Comparison of ENCODE assay signal across 10 cellular contexts in the genomic region with DNA sequence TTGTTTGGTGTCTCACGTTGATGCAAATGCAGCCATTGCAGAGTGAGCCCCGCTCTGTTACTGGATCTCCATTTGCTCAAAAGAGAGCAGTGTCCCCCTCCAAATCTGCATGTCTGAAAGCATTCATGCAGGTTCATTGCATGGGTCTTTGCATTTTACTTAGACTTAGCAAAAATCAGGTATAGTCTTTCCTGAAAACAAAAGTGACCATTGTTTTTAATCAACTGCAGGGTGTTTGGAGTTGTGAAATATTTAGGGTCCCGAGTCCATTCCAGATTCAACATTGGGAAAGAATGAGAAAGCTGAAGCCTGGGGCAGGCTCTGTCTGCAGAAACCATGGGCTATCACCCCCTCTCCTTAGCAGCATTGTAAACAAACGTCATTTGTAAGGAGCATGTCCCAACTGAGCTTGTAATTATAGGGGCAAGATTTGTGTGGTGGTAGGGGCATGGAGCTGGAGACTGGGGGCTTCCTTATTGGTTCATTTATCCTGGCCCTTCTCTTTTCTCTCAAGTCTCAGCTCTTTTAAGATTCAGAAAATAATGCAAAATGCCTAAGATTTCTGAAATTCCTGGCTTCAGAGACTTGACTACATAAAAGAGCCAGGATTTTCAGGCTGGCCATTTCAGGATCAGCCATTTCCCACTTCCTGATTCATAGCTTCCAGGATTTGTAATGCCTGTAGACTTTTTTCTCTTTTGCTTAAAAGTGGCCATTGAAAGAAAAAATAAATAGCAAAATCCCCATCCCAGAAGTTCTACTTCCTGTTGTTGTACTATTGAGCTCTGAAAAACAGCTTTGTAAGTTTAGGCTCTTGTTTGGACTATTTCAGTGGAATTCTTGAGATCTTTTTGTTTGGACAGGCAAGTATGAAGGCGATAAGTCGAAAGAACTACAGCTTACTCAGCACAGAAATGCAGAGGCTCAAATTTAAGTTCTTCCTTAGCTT. TPM values are rescaled to one million over a fixed set of nuclear protein-coding genes. Genes with fewer than 3 reads are reported as not detected.
DNase-seq lines count a peak whose midpoint lies in the region; ATAC-seq, FAIRE-seq and TF ChIP-seq lines count a peak whose summit lies in the region.
"Had no signal": no experiment of that assay in that cellular context is flagged by ENCODE, and none has a peak within 500 bp of the region (broad histone marks: within the 10 kb centered on the region; RNA-seq: fewer than 3 reads in every experiment).

No MANE protein-coding gene starts in this region.

- no peak for ATAC-seq in GM19023 (IDR thresholded peaks at IDR 0.05; ENCODE audit: unreplicated experiment)

- TF ChIP-seq CTCF in breast epithelium (IDR thresholded peaks at IDR 0.05) (no peak), kidney (IDR thresholded peaks at IDR 0.05; ENCODE audit: borderline replicate concordance, extremely low read depth, insufficient read depth) (no peak)

- H3K4me1 ChIP-seq in breast epithelium (peaks cover 8 to 27% of the 10 kb centered on the region in 2 donors), kidney (ENCODE audit: control insufficient read depth in 1 of 2, insufficient read depth in 1 of 2, low read depth in 1 of 2, low read length in 2 of 2) (peaks cover 18 to 28% of the 10 kb centered on the region in 2 donors), skeletal muscle tissue (ENCODE audit: control insufficient read depth in 3 of 3, insufficient read depth in 3 of 3, low read length in 3 of 3) (peaks cover 14 to 31% (median 29%) of the 10 kb centered on the region in 3 donors)

- no peak for TF ChIP-seq POLR2A in breast epithelium (IDR thresholded peaks at IDR 0.05)

- H3K9ac ChIP-seq in kidney (ENCODE audit: low read length in 2 of 2): no peak overlapping the region
- peak overlapping the region in 1 of 3 donors; percentile 11 for H3K9ac ChIP-seq in skeletal muscle tissue (ENCODE audit: low read depth in 1 of 3, low read length in 3 of 3)

- DNase-seq in HCEC 1CT (peak; percentile 41), breast epithelium (ENCODE audit: low spot score in 2 of 2) (no peak), kidney (no peak), HPDE6-E6E7 (ENCODE audit: extremely low spot score) (no peak), NCI-H1092 treated with DMSO at 0.1 percent for 48 hours (lab: John Stamatoyannopoulos, UW) (no peak), KG1 (lab: John Stamatoyannopoulos, UW) (no peak)
- DNase-seq: activated CD4-positive, alpha-beta T cell treated with anti-CD3 and anti-CD28 coated beads for 1 hour; DND-41 had no signal

- H3K27ac ChIP-seq in breast epithelium (peak overlapping the region; percentile 81 to 83), kidney (ENCODE audit: low read depth in 2 of 2, low read length in 2 of 2) (peak overlapping the region; percentile 4 to 76), skeletal muscle tissue (ENCODE audit: low read depth, low read length) (peak overlapping the region; percentile 20)

- no peaks in the 10 kb centered on the region for H3K27me3 ChIP-seq in breast epithelium
- H3K27me3 ChIP-seq in skeletal muscle tissue (ENCODE audit: control insufficient read depth in 3 of 3, insufficient read depth in 3 of 3, low read length in 3 of 3): no peaks in the 10 kb centered on the region

- H3K4me3 ChIP-seq in breast epithelium: peak overlapping the region in 1 of 3 donors; percentile 10
- peak overlapping the region in 1 of 2 donors; percentile 11 for H3K4me3 ChIP-seq in kidney (ENCODE audit: low read length in 2 of 2)
- no peak overlapping the region for H3K4me3 ChIP-seq in skeletal muscle tissue (ENCODE audit: low read length in 3 of 3)

- no peaks in the 10 kb centered on the region for H3K36me3 ChIP-seq in breast epithelium
- H3K36me3 ChIP-seq in kidney (ENCODE audit: control insufficient read depth in 1 of 2, insufficient read depth in 2 of 2, low read length in 2 of 2): no peaks in the 10 kb centered on the region
- no peaks in the 10 kb centered on the region for H3K36me3 ChIP-seq in skeletal muscle tissue (ENCODE audit: control insufficient read depth in 3 of 3, insufficient read depth in 3 of 3, low read length in 3 of 3)

- intact Hi-C loops in breast epithelium (cut with DNase I; ENCODE audit: low total_unique reads): no loop called here
- intact Hi-C loops in kidney (cut with DNase I): no loop called here

- H3K9me3 ChIP-seq in breast epithelium (no peaks in the 10 kb centered on the region), kidney (ENCODE audit: control insufficient read depth in 1 of 2, low read length in 2 of 2) (no peaks in the 10 kb centered on the region), skeletal muscle tissue (ENCODE audit: control insufficient read depth in 3 of 3, low read length in 3 of 3) (no peaks in the 10 kb centered on the region)

- no peak for FAIRE-seq in kidney (lab: Jason Lieb, UNC)

RNA-seq across cellular contexts. Expression of gene IGF1R, which starts 23.0 kb away (rescaled TPM):
- total RNA-seq in breast epithelium: 100 to 1,000 TPM in 2 of 3 donors, 10 to 100 TPM in 1; 61.8 to 146 (median 103) TPM
- 73.2 TPM for total RNA-seq in kidney
- 6.5 TPM for polyA plus RNA-seq in kidney (ENCODE audit: insufficient read depth, low read depth, low replicate concordance)
- total RNA-seq in skeletal muscle tissue: 25.6 TPM

Comparison
In these comparisons a context has a peak if more than half of its experiments do, and no peak if none do; other contexts are left out.
1. H3K27ac ChIP-seq: peak in every context shown above with its lines; median percentile 82 in breast epithelium; 40 in kidney; 20 in skeletal muscle tissue.